ENCODE assay signal across 8 cellular contexts in the genomic region with DNA sequence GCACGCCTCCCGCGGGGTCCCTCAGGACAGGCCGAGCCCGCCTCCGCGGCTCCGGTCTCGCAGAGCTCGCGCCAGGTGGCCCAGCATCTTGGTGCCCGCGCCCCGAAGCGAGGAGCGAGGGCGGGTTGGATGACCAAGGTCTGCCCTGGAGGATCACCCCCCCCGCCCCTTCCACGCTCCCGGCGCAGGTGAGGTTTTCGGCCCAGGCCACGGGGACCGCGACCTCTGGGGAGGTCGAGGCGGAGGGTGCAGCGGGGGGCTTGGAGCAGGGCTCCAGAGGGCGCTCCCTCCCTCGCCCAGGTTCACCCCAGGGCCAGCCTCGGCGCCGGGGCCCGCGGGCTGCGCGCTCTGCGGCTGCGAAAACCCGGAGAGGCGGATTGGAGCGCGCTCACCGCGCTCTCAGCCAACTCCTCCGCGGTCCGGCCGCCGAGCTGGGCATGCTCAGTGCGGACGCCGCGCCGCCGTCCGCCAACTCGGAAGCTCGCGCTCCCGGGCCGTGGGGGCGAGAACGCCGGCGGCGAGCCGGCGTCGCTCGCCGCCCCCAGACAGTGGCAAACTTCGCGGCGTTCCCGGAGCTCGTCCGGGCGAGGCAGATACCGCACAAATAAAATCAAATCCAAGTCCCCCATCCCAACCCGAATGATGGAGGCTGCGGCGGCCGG. TPM values are rescaled to one million over a fixed set of nuclear protein-coding genes. Genes with fewer than 3 reads are reported as not detected.
DNase-seq lines count a peak whose midpoint lies in the region; ATAC-seq, FAIRE-seq and TF ChIP-seq lines count a peak whose summit lies in the region.

A gene with protein sequence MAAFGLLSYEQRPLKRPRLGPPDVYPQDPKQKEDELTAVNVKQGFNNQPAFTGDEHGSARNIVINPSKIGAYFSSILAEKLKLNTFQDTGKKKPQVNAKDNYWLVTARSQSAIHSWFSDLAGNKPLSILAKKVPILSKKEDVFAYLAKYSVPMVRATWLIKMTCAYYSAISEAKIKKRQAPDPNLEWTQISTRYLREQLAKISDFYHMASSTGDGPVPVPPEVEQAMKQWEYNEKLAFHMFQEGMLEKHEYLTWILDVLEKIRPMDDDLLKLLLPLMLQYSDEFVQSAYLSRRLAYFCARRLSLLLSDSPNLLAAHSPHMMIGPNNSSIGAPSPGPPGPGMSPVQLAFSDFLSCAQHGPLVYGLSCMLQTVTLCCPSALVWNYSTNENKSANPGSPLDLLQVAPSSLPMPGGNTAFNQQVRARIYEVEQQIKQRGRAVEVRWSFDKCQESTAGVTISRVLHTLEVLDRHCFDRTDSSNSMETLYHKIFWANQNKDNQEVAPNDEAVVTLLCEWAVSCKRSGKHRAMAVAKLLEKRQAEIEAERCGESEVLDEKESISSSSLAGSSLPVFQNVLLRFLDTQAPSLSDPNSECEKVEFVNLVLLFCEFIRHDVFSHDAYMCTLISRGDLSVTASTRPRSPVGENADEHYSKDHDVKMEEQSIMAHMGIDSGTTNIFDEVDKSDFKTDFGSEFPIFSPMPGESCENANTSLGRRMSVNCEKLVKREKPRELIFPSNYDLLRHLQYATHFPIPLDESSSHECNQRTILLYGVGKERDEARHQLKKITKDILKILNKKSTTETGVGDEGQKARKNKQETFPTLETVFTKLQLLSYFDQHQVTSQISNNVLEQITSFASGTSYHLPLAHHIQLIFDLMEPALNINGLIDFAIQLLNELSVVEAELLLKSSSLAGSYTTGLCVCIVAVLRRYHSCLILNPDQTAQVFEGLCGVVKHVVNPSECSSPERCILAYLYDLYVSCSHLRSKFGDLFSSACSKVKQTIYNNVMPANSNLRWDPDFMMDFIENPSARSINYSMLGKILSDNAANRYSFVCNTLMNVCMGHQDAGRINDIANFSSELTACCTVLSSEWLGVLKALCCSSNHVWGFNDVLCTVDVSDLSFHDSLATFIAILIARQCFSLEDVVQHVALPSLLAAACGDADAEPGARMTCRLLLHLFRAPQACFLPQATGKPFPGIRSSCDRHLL (N-terminal part only) (plus strand): TSS at position 438 of the 662 bp plus-strand sequence. CDS start 1,263 bp downstream, outside the sequence.

- peaks cover 40% of the 10 kb centered on the region for H3K27me3 Mint-ChIP-seq in activated CD4-positive, alpha-beta T cell treated with anti-CD3 and anti-CD28 coated beads for 36 hours

- TF ChIP-seq CTCF in HepG2 (CRISPR knock-in tag; IDR thresholded peaks at IDR 0.05) = peak; percentile 64

- H3K4me1 ChIP-seq in HepG2 (ENCODE audit: insufficient read depth, low read length) = peaks cover 12% of the 10 kb centered on the region

- FAIRE-seq in HepG2 (lab: Jason Lieb, UNC) = no peak

- peak; percentile 61; the same call in 1 of the 2 replicates for TF ChIP-seq RAD21 in HepG2 (CRISPR knock-in tag; IDR thresholded peaks at IDR 0.05)

- peak within 1 kb of the TSS; percentile 71 for H3K4me2 ChIP-seq in HepG2 (ENCODE audit: low read depth, low read length)

- 2% methylated on average over 8 of the region's 84 CpGs for WGBS in HepG2 (ENCODE audit: low lambda C conversion rate)

- no peaks in the 10 kb centered on the region for H4K20me1 ChIP-seq in HepG2 (ENCODE audit: insufficient read depth, low read length)

- H3K9me3 ChIP-seq in HepG2 (ENCODE audit: low read length) = no peaks in the 10 kb centered on the region

- H3K27me3 ChIP-seq in HepG2 (ENCODE audit: control insufficient read depth in 1 of 2, insufficient read depth in 2 of 2, low read length in 2 of 2) = peaks cover 9 to 36% of the 10 kb centered on the region in 2 experiments

- H3K27ac Mint-ChIP-seq in activated CD4-positive, alpha-beta T cell treated with anti-CD3 and anti-CD28 coated beads for 36 hours = no peak within 1 kb of the TSS

- ATAC-seq in HG02970 (IDR thresholded peaks at IDR 0.05; ENCODE audit: low FRiP score, unreplicated experiment) (peak; percentile 64), HepG2 (peak; percentile 81)
- peak; percentile 66 for ATAC-seq in activated CD4-positive, alpha-beta T cell treated with anti-CD3 and anti-CD28 coated beads for 36 hours

- TF ChIP-seq EP300 in HepG2 (IDR thresholded peaks at IDR 0.05; ENCODE audit: low read depth in 2 of 2, low read length in 2 of 2) (no peak), HepG2 (CRISPR knock-in tag; IDR thresholded peaks at IDR 0.05; ENCODE audit: borderline replicate concordance) (no peak)

- peak within 1 kb of the TSS; percentile 42 to 68 (median 49) for H3K4me3 ChIP-seq in HepG2 (replicated peaks in 1 of 3; ENCODE audit: insufficient read depth in 1 of 3, low read depth in 2 of 3, low read length in 3 of 3)

- no peak within 1 kb of the TSS for H2AFZ ChIP-seq in HepG2 (ENCODE audit: low read length)

- H3K9ac ChIP-seq in HepG2 (ENCODE audit: insufficient read depth, low read depth, low read length) = no peak within 1 kb of the TSS

- DNase-seq in activated gamma-delta T cell treated with Interleukin-2 at 50 U/mL for 16 hours (peak; percentile 31), activated gamma-delta T cell (lab: John Stamatoyannopoulos, UW) (no peak), NCI-H2081 (lab: John Stamatoyannopoulos, UW) (peak; percentile 86 to 93), dermis microvascular lymphatic vessel endothelial cell (ENCODE audit: low read depth in 2 of 2) (peak; percentile 40 to 78), HepG2 (ENCODE audit: low spot score) (peak; percentile 30)
- peak; percentile 82 for DNase-seq in activated CD4-positive, alpha-beta T cell treated with anti-CD3 and anti-CD28 coated beads for 36 hours
- DNase-seq in stimulated activated CD4-positive, alpha-beta T cell treated with anti-CD3 and anti-CD28 coated beads, Interleukin-2, amount 100 ng/mL, for 24 hours = peak; percentile 55 to 77

- CTCF ChIA-PET in activated CD4-positive, alpha-beta T cell treated with anti-CD3 and anti-CD28 coated beads for 36 hours (lab: Charles Lee) = interaction anchor here (0.7 to 2.8 kb wide), 9 partner anchors 9 to 364 kb away, joined by 3 to 11 read pairs (median 4); no protein-coding TSS in a partner anchor
- CTCF ChIA-PET in HepG2 (lab: Yijun Ruan, JAX; ENCODE audit: low intra/inter-chr PET ratio, low total read pairs) = no interaction called here

- POLR2A ChIA-PET in activated CD4-positive, alpha-beta T cell treated with anti-CD3 and anti-CD28 coated beads for 36 hours (lab: Charles Lee) = no interaction called here
- POLR2A ChIA-PET in HepG2 (lab: Yijun Ruan, JAX) = no interaction called here

- intact Hi-C loops in activated CD4-positive, alpha-beta T cell treated with anti-CD3 and anti-CD28 coated beads for 36 hours (cut with DNase I, micrococcal nuclease) = loop anchor here (2.0 to 5.0 kb wide), 4 partner anchors 61 to 363 kb away; no protein-coding TSS in a partner anchor
- intact Hi-C loops in HepG2 (cut with micrococcal nuclease; ENCODE audit: unreplicated experiment) = loop anchor here (5.0 to 10.0 kb wide), 2 partner anchors 62 to 161 kb away; no protein-coding TSS in a partner anchor

- no peaks in the 10 kb centered on the region for H3K9me3 Mint-ChIP-seq in activated CD4-positive, alpha-beta T cell treated with anti-CD3 and anti-CD28 coated beads for 36 hours (ENCODE audit: low read depth)

- TF ChIP-seq POLR2A in HepG2 (IDR thresholded peaks at IDR 0.05; ENCODE audit: insufficient read depth in 1 of 2, low read depth in 2 of 2, low read length in 2 of 2) = no peak

- H3K79me2 ChIP-seq in HepG2 (ENCODE audit: insufficient read depth, low read length) = no peaks in the 10 kb centered on the region

- H3K36me3 ChIP-seq in HepG2 (replicated peaks in 1 of 2; ENCODE audit: control insufficient read depth in 1 of 2, insufficient read depth in 2 of 2, low read length in 2 of 2) = no peaks in the 10 kb centered on the region

- H3K4me3 Mint-ChIP-seq in activated CD4-positive, alpha-beta T cell treated with anti-CD3 and anti-CD28 coated beads for 36 hours = peak within 1 kb of the TSS; percentile 77

- in situ Hi-C loops in HepG2 (cut with HindIII; ENCODE audit: extremely low pct_ligation_motif_present, low pct_unique_long_range_greater_than_20kb) = no loop called here

- BruUV-seq in HepG2 (replicated peaks; lab: Mats Ljungman, UMichigan) = no TSS peak

- H3K27ac ChIP-seq in HepG2 (ENCODE audit: extremely low read length, insufficient read depth, low read length) = no peak within 1 kb of the TSS

- peaks cover 10% of the 10 kb centered on the region for H3K4me1 Mint-ChIP-seq in activated CD4-positive, alpha-beta T cell treated with anti-CD3 and anti-CD28 coated beads for 36 hours

- H3K36me3 Mint-ChIP-seq in activated CD4-positive, alpha-beta T cell treated with anti-CD3 and anti-CD28 coated beads for 36 hours (ENCODE audit: low read depth) = no peaks in the 10 kb centered on the region

RNA-seq across cellular contexts. Expression of the gene that starts here (rescaled TPM):
- total RNA-seq in activated CD4-positive, alpha-beta T cell treated with anti-CD3 and anti-CD28 coated beads for 36 hours = 1 to 10 TPM; 2.4 to 3.0 TPM
- 0.13 TPM in 2 replicates for total RNA-seq in dermis microvascular lymphatic vessel endothelial cell
- total RNA-seq in HepG2 (2016; rRNA removed; fragmentation: Illumina TruSeq; extraction: Trizol) = 0.64 and 0.81 TPM in 2 replicates
- 0.44 and 0.71 TPM in 2 replicates for total RNA-seq in HepG2 (2016; cell fraction: cytosol; rRNA removed; fragmentation: Illumina TruSeq; extraction: Trizol; ENCODE audit: low read depth)
- total RNA-seq in HepG2 (2016; cell fraction: insoluble cytoplasmic fraction; rRNA removed; fragmentation: Illumina TruSeq; extraction: Trizol) = 0.54 and 0.61 TPM in 2 replicates
- total RNA-seq in HepG2 (2016; cell fraction: membrane; rRNA removed; fragmentation: Illumina TruSeq; extraction: Trizol) = 0.48 and 0.59 TPM in 2 replicates
- 1.1 and 1.4 TPM in 2 replicates for total RNA-seq in HepG2 (2016; cell fraction: nucleus; rRNA removed; fragmentation: Illumina TruSeq; extraction: Trizol)
- polyA plus RNA-seq in HepG2 (2011; rRNA removed) = 0.05 and 0.07 TPM in 2 replicates
- polyA plus RNA-seq in HepG2 (2011; cell fraction: cytosol; rRNA removed) = 0.01 and 0.08 TPM in 2 replicates
- 0.21 and 0.24 TPM in 2 replicates for polyA plus RNA-seq in HepG2 (2011; cell fraction: nucleus; rRNA removed)
- polyA plus RNA-seq in HepG2 (2012) = 0.21 TPM in 1 of 2 replicates, not detected in the other
- 0.17 and 0.23 TPM in 2 replicates for polyA plus RNA-seq in HepG2 (2016; cell fraction: cytosol; fragmentation: Illumina TruSeq; extraction: Trizol; ENCODE audit: low read depth)
- polyA plus RNA-seq in HepG2 (2016; cell fraction: insoluble cytoplasmic fraction; fragmentation: Illumina TruSeq; extraction: Trizol; ENCODE audit: low read depth) = 0.08 and 0.13 TPM in 2 replicates
- polyA plus RNA-seq in HepG2 (2016; cell fraction: membrane; fragmentation: Illumina TruSeq; extraction: Trizol; ENCODE audit: low read depth) = 0.24 and 0.39 TPM in 2 replicates
- 0.52 and 1.2 TPM in 2 replicates for polyA plus RNA-seq in HepG2 (2016; cell fraction: nucleus; fragmentation: Illumina TruSeq; extraction: Trizol; ENCODE audit: insufficient read depth, low read depth)
- polyA minus RNA-seq in HepG2 (2011; rRNA and poly(A)+ RNA removed; ENCODE audit: low replicate concordance) = 0.12 and 0.21 TPM in 2 replicates
- polyA minus RNA-seq in HepG2 (2011; cell fraction: cytosol; rRNA and poly(A)+ RNA removed) = 0.10 and 0.70 TPM in 2 replicates
- polyA minus RNA-seq in HepG2 (2011; cell fraction: nucleus; rRNA and poly(A)+ RNA removed) = 0.50 and 2.3 TPM in 2 replicates

Comparison
In these comparisons a context has a peak if more than half of its experiments do, and no peak if none do; other contexts are left out.
1. Peak in DNase-seq in dermis microvascular lymphatic vessel endothelial cell; RNA of the gene not detected or under 1 TPM.